In the genomic region with DNA sequence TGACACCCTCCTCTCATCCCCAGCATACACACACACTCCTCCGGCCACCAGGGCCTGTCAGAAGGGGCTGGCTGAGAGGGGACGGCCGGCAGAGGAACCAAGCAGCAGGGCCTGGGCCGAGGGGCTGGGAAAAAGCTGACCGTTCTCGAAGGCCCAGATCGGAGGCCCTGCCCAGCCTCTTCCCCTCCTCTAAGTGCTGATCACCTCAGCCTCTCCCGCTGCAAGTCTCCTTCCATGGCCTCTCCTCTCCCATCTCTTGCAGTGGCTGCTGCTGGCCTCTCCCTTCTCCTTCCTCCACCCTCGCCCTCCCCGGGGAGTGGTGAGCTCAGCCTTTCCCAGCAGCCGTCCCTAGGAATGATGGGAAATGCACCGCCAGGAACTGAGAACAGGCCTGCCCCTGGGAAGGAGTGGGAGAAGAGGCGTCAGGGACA, we compare ENCODE assay signal across 1 cellular context.
TF ChIP-seq lines count a peak whose summit lies in the region.

No MANE protein-coding gene starts in this region.

TF ChIP-seq in HepG2, 621 proteins besides CTCF, POLR2A, EP300 and RAD21 (continued from another document):
- TF ChIP-seq ETV5 (CRISPR knock-in tag; IDR thresholded peaks at IDR 0.05; ENCODE audit: borderline replicate concordance), result no peak
- TF ChIP-seq, protein P1, sequence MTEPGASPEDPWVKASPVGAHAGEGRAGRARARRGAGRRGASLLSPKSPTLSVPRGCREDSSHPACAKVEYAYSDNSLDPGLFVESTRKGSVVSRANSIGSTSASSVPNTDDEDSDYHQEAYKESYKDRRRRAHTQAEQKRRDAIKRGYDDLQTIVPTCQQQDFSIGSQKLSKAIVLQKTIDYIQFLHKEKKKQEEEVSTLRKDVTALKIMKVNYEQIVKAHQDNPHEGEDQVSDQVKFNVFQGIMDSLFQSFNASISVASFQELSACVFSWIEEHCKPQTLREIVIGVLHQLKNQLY (CRISPR knock-in tag; IDR thresholded peaks at IDR 0.05), result no peak
- TF ChIP-seq FOXA1 (IDR thresholded peaks at IDR 0.05), result no peak
- TF ChIP-seq FOXA1 (CRISPR knock-in tag; IDR thresholded peaks at IDR 0.05), result no peak
- TF ChIP-seq REXO4 (CRISPR knock-in tag; IDR thresholded peaks at IDR 0.05; ENCODE audit: borderline replicate concordance), result no peak
- TF ChIP-seq, protein P2, sequence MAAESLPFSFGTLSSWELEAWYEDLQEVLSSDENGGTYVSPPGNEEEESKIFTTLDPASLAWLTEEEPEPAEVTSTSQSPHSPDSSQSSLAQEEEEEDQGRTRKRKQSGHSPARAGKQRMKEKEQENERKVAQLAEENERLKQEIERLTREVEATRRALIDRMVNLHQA (CRISPR knock-in tag; IDR thresholded peaks at IDR 0.05), result no peak
- TF ChIP-seq POLR2AphosphoS5 (IDR thresholded peaks at IDR 0.05; ENCODE audit: low read depth, low read length), result no peak
- no peak for TF ChIP-seq MATR3 (CRISPR knock-in tag; IDR thresholded peaks at IDR 0.05)
- TF ChIP-seq, protein P3, sequence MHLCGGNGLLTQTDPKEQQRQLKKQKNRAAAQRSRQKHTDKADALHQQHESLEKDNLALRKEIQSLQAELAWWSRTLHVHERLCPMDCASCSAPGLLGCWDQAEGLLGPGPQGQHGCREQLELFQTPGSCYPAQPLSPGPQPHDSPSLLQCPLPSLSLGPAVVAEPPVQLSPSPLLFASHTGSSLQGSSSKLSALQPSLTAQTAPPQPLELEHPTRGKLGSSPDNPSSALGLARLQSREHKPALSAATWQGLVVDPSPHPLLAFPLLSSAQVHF (CRISPR knock-in tag; IDR thresholded peaks at IDR 0.05), result no peak
- no peak for TF ChIP-seq SKI (IDR thresholded peaks at IDR 0.05; ENCODE audit: partially characterized antibody)
- TF ChIP-seq, protein P4, sequence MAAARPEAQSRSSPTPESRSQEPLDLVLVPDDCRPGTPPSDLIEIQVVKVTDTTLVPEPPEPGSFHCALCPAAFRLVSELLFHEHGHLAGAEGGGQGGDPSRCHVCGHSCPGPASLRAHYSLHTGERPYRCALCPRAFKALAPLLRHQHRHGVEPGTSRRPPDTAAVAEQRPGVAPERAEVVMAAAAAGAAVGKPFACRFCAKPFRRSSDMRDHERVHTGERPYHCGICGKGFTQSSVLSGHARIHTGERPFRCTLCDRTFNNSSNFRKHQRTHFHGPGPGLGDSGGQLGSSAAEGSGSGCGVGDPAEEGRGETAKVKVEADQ (CRISPR knock-in tag; IDR thresholded peaks at IDR 0.05; ENCODE audit: borderline replicate concordance), result no peak
- TF ChIP-seq, protein P5, sequence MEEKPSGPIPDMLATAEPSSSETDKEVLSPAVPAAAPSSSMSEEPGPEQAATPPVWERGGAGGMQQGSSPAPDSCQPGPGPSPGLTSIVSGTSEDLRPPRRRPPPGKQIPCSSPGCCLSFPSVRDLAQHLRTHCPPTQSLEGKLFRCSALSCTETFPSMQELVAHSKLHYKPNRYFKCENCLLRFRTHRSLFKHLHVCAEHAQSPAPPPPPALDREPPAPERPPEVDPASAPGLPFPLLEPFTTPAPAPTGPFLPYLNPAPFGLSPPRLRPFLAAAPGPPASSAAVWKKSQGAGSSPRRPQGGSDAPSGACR (CRISPR knock-in tag; IDR thresholded peaks at IDR 0.05), result no peak
- TF ChIP-seq FOXO1 (CRISPR knock-in tag; IDR thresholded peaks at IDR 0.05), result no peak
- no peak for TF ChIP-seq ZNF746 (CRISPR knock-in tag; IDR thresholded peaks at IDR 0.05)
TF ChIP-seq in HepG2: peak in this region for 0.
